In genomic region chrX:22748093-22748999, GRCh38 we compare ENCODE assay signal across 8 cellular contexts.
A peak's percentile ranks its signal among the peaks of the same experiment; 100 is the strongest.
DNase-seq lines count a peak whose midpoint lies in the region; ATAC-seq and TF ChIP-seq lines count a peak whose summit lies in the region.

No MANE protein-coding gene starts in this region.

- in situ Hi-C loops in IMR-90 (cut with MboI; ENCODE audit: low sequenced_read_pairs): no loop called here

- CTCF ChIA-PET in Calu3 (lab: Charles Lee) (interaction anchor here (1.1 to 1.3 kb wide), 2 partner anchors 613 to 763 kb away, joined by 7 to 10 read pairs; no protein-coding TSS in a partner anchor), IMR-90 (lab: Yijun Ruan, JAX) (interaction anchor here (0.5 to 2.1 kb wide), 16 partner anchors 9 to 1494 kb away, joined by 3 to 12 read pairs (median 4); no protein-coding TSS in a partner anchor), PC-3 (lab: Charles Lee) (interaction anchor here (0.6 kb wide), 2 partner anchors 612 to 749 kb away, joined by 3 read pairs; no protein-coding TSS in a partner anchor)

- no peaks in the 10 kb centered on the region for H3F3A ChIP-seq in PC-3 (ENCODE audit: low read length, unreplicated experiment)

- H3K36me3 ChIP-seq in IMR-90 (ENCODE audit: control insufficient read depth, insufficient read depth, low read length): no peaks in the 10 kb centered on the region
- H3K36me3 ChIP-seq in PC-3 (ENCODE audit: low read depth, low read length): no peaks in the 10 kb centered on the region
- H3K36me3 ChIP-seq in heart left ventricle: no peaks in the 10 kb centered on the region

- no peak overlapping the region for H3K18ac ChIP-seq in IMR-90 (ENCODE audit: low read depth, low read length)

- dilution Hi-C loops in IMR-90 (cut with HindIII; ENCODE audit: low sequenced_read_pairs, unreplicated experiment): no loop called here

- no peak overlapping the region for H2BK120ac ChIP-seq in IMR-90 (ENCODE audit: low read depth, low read length)

- H4K91ac ChIP-seq in IMR-90 (ENCODE audit: insufficient read depth, low read depth, low read length): no peak overlapping the region

- no peaks in the 10 kb centered on the region for H3K27me3 ChIP-seq in IMR-90 (ENCODE audit: control insufficient read depth, insufficient read depth, low read length)
- H3K27me3 ChIP-seq in PC-3 (ENCODE audit: low read length): no peaks in the 10 kb centered on the region
- H3K27me3 ChIP-seq in heart left ventricle: peaks cover 0 to 5% (median 0%) of the 10 kb centered on the region in 9 donors

- 30% methylated on average over 4 of the region's 7 CpGs; no CpG with 5 or more reads in 1 of the 2 experiments for WGBS in IMR-90 (ENCODE audit: extremely low coverage in 2 of 2, insufficient read length in 1 of 2), 2 experiments
- WGBS in heart left ventricle, 4 donors: 14 to 21% (median 20%) methylated on average over 7 of the region's 7 CpGs

- intact Hi-C loops in Calu3 (cut with micrococcal nuclease; ENCODE audit: unreplicated experiment): loop anchor here (1.0 to 10.0 kb wide), 2 partner anchors 612 to 764 kb away; no protein-coding TSS in a partner anchor
- intact Hi-C loops in IMR-90 (cut with micrococcal nuclease): loop anchor here (1.0 to 5.0 kb wide), 4 partner anchors 116 to 764 kb away; no protein-coding TSS in a partner anchor
- intact Hi-C loops in PC-3 (cut with micrococcal nuclease): loop anchor here (1.0 kb wide), 1 partner anchor 612 kb away; no protein-coding TSS in a partner anchor
- intact Hi-C loops in heart left ventricle (cut with DNase I): loop anchor here in 6 of 10 donors (2.0 to 10.0 kb wide), 5 partner anchors 611 to 766 kb away; no protein-coding TSS in a partner anchor
- intact Hi-C loops in sciatic nerve (cut with DNase I): no loop called here

- H3K4me3 Mint-ChIP-seq in Calu3 (ENCODE audit: low read depth, unreplicated experiment): no peak overlapping the region
- no peak overlapping the region for H3K4me3 Mint-ChIP-seq in activated naive CD8-positive, alpha-beta T cell treated with anti-CD3 and anti-CD28 coated beads, Interleukin-2, amount 50 U/mL, for 24 hours

- no peak overlapping the region for H2BK5ac ChIP-seq in IMR-90 (ENCODE audit: low read depth, low read length, poor library complexity, severe bottlenecking)

- no peaks in the 10 kb centered on the region for H3K79me2 ChIP-seq in PC-3 (ENCODE audit: low read length)

- H3K4me3 ChIP-seq in IMR-90 (ENCODE audit: insufficient read depth, low read depth, low read length) (no peak overlapping the region), PC-3 (ENCODE audit: low read length) (no peak overlapping the region), heart left ventricle (no peak overlapping the region)

- H2AK5ac ChIP-seq in IMR-90 (ENCODE audit: low read depth, low read length): no peak overlapping the region

- H2BK15ac ChIP-seq in IMR-90 (ENCODE audit: low read depth, low read length): no peak overlapping the region

- no peak overlapping the region for H3K9ac ChIP-seq in IMR-90 (ENCODE audit: low read depth, low read length)
- no peak overlapping the region for H3K9ac ChIP-seq in PC-3 (ENCODE audit: low read length)

- H3K9me3 ChIP-seq in IMR-90 (ENCODE audit: control insufficient read depth, insufficient read depth, low read length): no peaks in the 10 kb centered on the region
- H3K9me3 ChIP-seq in PC-3 (ENCODE audit: low read length): no peaks in the 10 kb centered on the region
- H3K9me3 ChIP-seq in heart left ventricle: no peaks in the 10 kb centered on the region

- H3K36me3 Mint-ChIP-seq in Calu3 (ENCODE audit: insufficient read depth, unreplicated experiment): no peaks in the 10 kb centered on the region
- no peaks in the 10 kb centered on the region for H3K36me3 Mint-ChIP-seq in activated naive CD8-positive, alpha-beta T cell treated with anti-CD3 and anti-CD28 coated beads, Interleukin-2, amount 50 U/mL, for 24 hours (ENCODE audit: low read depth)

- H3K27ac Mint-ChIP-seq in Calu3 (ENCODE audit: unreplicated experiment): no peak overlapping the region
- H3K27ac Mint-ChIP-seq in activated naive CD8-positive, alpha-beta T cell treated with anti-CD3 and anti-CD28 coated beads, Interleukin-2, amount 50 U/mL, for 24 hours: no peak overlapping the region

- H3K9me2 ChIP-seq in PC-3 (replicated peaks; ENCODE audit: low read length): no peaks in the 10 kb centered on the region

- no peaks in the 10 kb centered on the region for H3K9me1 ChIP-seq in IMR-90 (ENCODE audit: insufficient read depth, low read length)

- H3K56ac ChIP-seq in IMR-90 (ENCODE audit: extremely low read depth, insufficient read depth, low read length): no peak overlapping the region

- TF ChIP-seq RAD21 in IMR-90 (IDR thresholded peaks at IDR 0.05; ENCODE audit: low read length): peak; percentile 62

- H3K14ac ChIP-seq in IMR-90 (replicated peaks; ENCODE audit: low read depth, low read length): no peak overlapping the region

- H3K9me3 Mint-ChIP-seq in Calu3 (ENCODE audit: low read depth, unreplicated experiment): no peaks in the 10 kb centered on the region
- H3K9me3 Mint-ChIP-seq in activated naive CD8-positive, alpha-beta T cell treated with anti-CD3 and anti-CD28 coated beads, Interleukin-2, amount 50 U/mL, for 24 hours: no peaks in the 10 kb centered on the region

- no peak overlapping the region for H2BK20ac ChIP-seq in IMR-90 (ENCODE audit: low read depth, low read length)

- BruUV-seq in Calu3 (replicated peaks; lab: Mats Ljungman, UMichigan) (no TSS peak), IMR-90 (replicated peaks; lab: Mats Ljungman, UMichigan) (no TSS peak), PC-3 (replicated peaks; lab: Mats Ljungman, UMichigan) (no TSS peak)

- no peak overlapping the region for H3K23ac ChIP-seq in IMR-90 (ENCODE audit: low read depth, low read length)

- H3K4me1 Mint-ChIP-seq in Calu3 (ENCODE audit: low read depth, unreplicated experiment): no peaks in the 10 kb centered on the region
- H3K4me1 Mint-ChIP-seq in activated naive CD8-positive, alpha-beta T cell treated with anti-CD3 and anti-CD28 coated beads, Interleukin-2, amount 50 U/mL, for 24 hours: no peaks in the 10 kb centered on the region

- no peak overlapping the region for H2AK9ac ChIP-seq in IMR-90 (replicated peaks; ENCODE audit: low read depth, low read length, poor library complexity)

- POLR2A ChIA-PET in IMR-90 (lab: Charles Lee; ENCODE audit: unreplicated experiment): no interaction called here
- POLR2A ChIA-PET in PC-3 (lab: Charles Lee; ENCODE audit: unreplicated experiment): no interaction called here

- H3K4me1 ChIP-seq in IMR-90 (ENCODE audit: control insufficient read depth, insufficient read depth, low read length): peaks cover 2% of the 10 kb centered on the region; the same call in 1 of the 2 replicates
- no peaks in the 10 kb centered on the region for H3K4me1 ChIP-seq in PC-3 (ENCODE audit: insufficient read depth, low read length)
- no peaks in the 10 kb centered on the region for H3K4me1 ChIP-seq in heart left ventricle

- no peak overlapping the region for H3K27ac ChIP-seq in IMR-90 (ENCODE audit: insufficient read depth, low read length)
- no peak overlapping the region for H3K27ac ChIP-seq in PC-3 (ENCODE audit: low read length)
- H3K27ac ChIP-seq in heart left ventricle: no peak overlapping the region

- H3K4me2 ChIP-seq in IMR-90 (ENCODE audit: low read depth, low read length): no peak overlapping the region
- no peak overlapping the region for H3K4me2 ChIP-seq in PC-3 (ENCODE audit: low read length)

- ATAC-seq in GM19452 (IDR thresholded peaks at IDR 0.05; ENCODE audit: unreplicated experiment) (peak; percentile 83), IMR-90 (ENCODE audit: low read depth) (peak; percentile 61; the same call in 1 of the 2 replicates), PC-3 (peak; percentile 82), heart left ventricle (peak; percentile 61 to 90 (median 84)), sciatic nerve (peak; percentile 58)
- ATAC-seq in activated naive CD8-positive, alpha-beta T cell treated with anti-CD3 and anti-CD28 coated beads, Interleukin-2, amount 50 U/mL, for 24 hours: no peak

- TF ChIP-seq CTCF in Calu3 (IDR thresholded peaks at IDR 0.05; ENCODE audit: unreplicated experiment) (no peak), IMR-90 (conservative IDR thresholded peaks at IDR 0.05; ENCODE audit: low read depth, low read length) (peak; percentile 63), PC-3 (conservative IDR thresholded peaks at IDR 0.05; ENCODE audit: low read depth, low read length) (peak; percentile 78), heart left ventricle (IDR thresholded peaks at IDR 0.05) (peak; percentile 34 to 79 (median 60))

- H3K27me3 Mint-ChIP-seq in Calu3 (ENCODE audit: unreplicated experiment): no peaks in the 10 kb centered on the region
- peaks cover 1% of the 10 kb centered on the region for H3K27me3 Mint-ChIP-seq in activated naive CD8-positive, alpha-beta T cell treated with anti-CD3 and anti-CD28 coated beads, Interleukin-2, amount 50 U/mL, for 24 hours

- no peaks in the 10 kb centered on the region for H3K79me1 ChIP-seq in IMR-90 (ENCODE audit: low read depth in 1 of 2, low read length in 2 of 2)

- no peak overlapping the region for H3K4ac ChIP-seq in IMR-90 (ENCODE audit: low read depth, low read length)

- no peak for TF ChIP-seq POLR2A in IMR-90 (IDR thresholded peaks at IDR 0.05; ENCODE audit: low read depth, low read length)
- TF ChIP-seq POLR2A in heart left ventricle (IDR thresholded peaks at IDR 0.05): no peak

- no peak overlapping the region for H4K5ac ChIP-seq in IMR-90 (ENCODE audit: low read depth, low read length)

- no peak overlapping the region for H4K8ac ChIP-seq in IMR-90 (ENCODE audit: low read depth in 2 of 2, low read length in 2 of 2)

- DNase-seq in Calu3 (peak; percentile 50), IMR-90 (peak; percentile 47), PC-3 (peak; percentile 63), heart left ventricle (peak in 3 of 5 donors; percentile 10 to 26 (median 24)), sciatic nerve (ENCODE audit: low spot score) (peak; percentile 67), putamen (ENCODE audit: low spot score) (no peak)
- peak; percentile 19 for DNase-seq in activated naive CD8-positive, alpha-beta T cell treated with anti-CD3 and anti-CD28 coated beads, Interleukin-2, amount 50 U/mL, for 24 hours

- H4K20me1 ChIP-seq in IMR-90 (ENCODE audit: insufficient read depth, low read length) (no peaks in the 10 kb centered on the region), PC-3 (ENCODE audit: low read length) (no peaks in the 10 kb centered on the region)

- no peak overlapping the region for H2AFZ ChIP-seq in IMR-90 (replicated peaks; ENCODE audit: low read length, poor library complexity)
- H2AFZ ChIP-seq in PC-3 (ENCODE audit: low read length): no peak overlapping the region

TF ChIP-seq in IMR-90, 13 proteins besides CTCF, POLR2A, EP300 and RAD21:
- TF ChIP-seq MAFK (IDR thresholded peaks at IDR 0.05; ENCODE audit: low read depth, low read length): peak; percentile 85
- TF ChIP-seq BHLHE40 (IDR thresholded peaks at IDR 0.05; ENCODE audit: low read depth, low read length): no peak
- peak; percentile 72 for TF ChIP-seq SMC3 (IDR thresholded peaks at IDR 0.05; ENCODE audit: low read depth, low read length)
